In the genomic region with DNA sequence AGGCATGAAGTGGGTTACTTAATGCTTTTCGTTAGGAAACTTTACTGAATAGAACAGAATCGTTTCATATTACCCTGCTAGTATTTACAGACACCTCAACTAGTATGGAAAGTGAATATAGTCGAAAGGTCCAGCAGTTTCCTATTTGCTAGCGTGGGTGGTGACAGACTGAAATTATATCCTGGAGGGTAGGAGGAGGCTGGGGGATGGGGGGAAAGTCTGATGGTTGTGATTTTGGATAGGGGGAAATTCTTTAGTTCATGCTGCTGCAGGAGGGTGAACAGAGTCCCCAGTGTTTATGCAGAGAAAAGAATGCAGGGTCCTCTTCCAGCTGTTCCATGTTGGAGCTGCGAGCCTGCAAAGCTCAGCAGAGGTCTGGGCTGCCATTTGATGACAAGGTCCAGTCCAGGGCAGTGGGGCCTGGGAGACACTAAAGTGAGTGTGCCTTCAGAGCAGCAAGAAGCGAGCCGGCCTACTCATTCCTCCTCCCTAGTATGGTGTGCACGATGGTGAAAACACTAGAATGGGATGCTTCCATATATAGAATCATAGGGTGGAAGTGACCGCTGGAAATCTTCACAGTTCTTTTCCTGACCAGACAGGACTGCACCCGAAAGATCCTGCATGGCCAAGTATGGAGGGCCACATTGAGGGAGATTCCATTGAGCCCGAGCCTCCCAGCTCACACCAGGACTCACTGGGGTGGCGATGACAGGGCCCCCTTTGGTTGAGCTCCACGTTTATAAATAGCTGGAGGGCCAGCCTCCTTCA, we compare ENCODE assay signal across 8 cellular contexts. TPM values are rescaled to one million over a fixed set of nuclear protein-coding genes. Genes with fewer than 3 reads are reported as not detected.
DNase-seq lines count a peak whose midpoint lies in the region; ATAC-seq and TF ChIP-seq lines count a peak whose summit lies in the region.

No MANE protein-coding gene starts in this region.

- POLR2A ChIA-PET in Panc1 (lab: Charles Lee): interaction anchor here (0.6 kb wide), 2 partner anchors 68 to 100 kb away, joined by 6 to 10 read pairs; no protein-coding TSS in a partner anchor

- ATAC-seq in Panc1: no peak
- no peak for ATAC-seq in naive B cell (ENCODE audit: low read depth in 2 of 2)
- no peak for ATAC-seq in GM21737 (IDR thresholded peaks at IDR 0.05; ENCODE audit: unreplicated experiment)
- ATAC-seq in GM21423 (IDR thresholded peaks at IDR 0.05; ENCODE audit: unreplicated experiment): no peak
- ATAC-seq in HG03469 (IDR thresholded peaks at IDR 0.05; ENCODE audit: unreplicated experiment): no peak
- ATAC-seq in HG03565 (IDR thresholded peaks at IDR 0.05; ENCODE audit: unreplicated experiment): no peak

- H3K27me3 Mint-ChIP-seq in naive B cell: no peaks in the 10 kb centered on the region

- DNase-seq in AG20443 (ENCODE audit: low spot score): peak; percentile 48
- DNase-seq in Panc1 (ENCODE audit: low read depth, low spot score): no peak
- DNase-seq in naive B cell: no peak

- H3K9me3 ChIP-seq in Panc1 (ENCODE audit: control insufficient read depth, insufficient read depth, low read depth, low read length) (no peaks in the 10 kb centered on the region; the same call in 1 of the 2 replicates), esophagus (ENCODE audit: control insufficient read depth in 2 of 2, insufficient read depth in 1 of 2, low read depth in 1 of 2, low read length in 1 of 2) (no peaks in the 10 kb centered on the region)

- CTCF ChIA-PET in Panc1 (lab: Charles Lee): interaction anchor here (1.1 kb wide), 1 partner anchor 205 kb away, joined by 3 read pairs; no protein-coding TSS in a partner anchor

- H3K4me3 Mint-ChIP-seq in naive B cell: peak overlapping the region in 6 of 8 donors; percentile 30 to 100 (median 96)

- peaks cover 4 to 19% (median 15%) of the 10 kb centered on the region in 7 donors for H3K9me3 Mint-ChIP-seq in naive B cell

- H3K27me3 ChIP-seq in Panc1 (ENCODE audit: control insufficient read depth, insufficient read depth, low read length) (no peaks in the 10 kb centered on the region), esophagus (ENCODE audit: control insufficient read depth in 1 of 2, insufficient read depth in 2 of 2, low read length in 2 of 2) (no peaks in the 10 kb centered on the region)

- no peak for TF ChIP-seq CTCF in Panc1 (IDR thresholded peaks at IDR 0.05)

- peaks cover 19 to 20% of the 10 kb centered on the region in 2 donors for H3K36me3 Mint-ChIP-seq in naive B cell

- H3K36me3 ChIP-seq in Panc1 (ENCODE audit: control insufficient read depth, insufficient read depth, low read length) (no peaks in the 10 kb centered on the region), esophagus (ENCODE audit: control insufficient read depth in 2 of 2, insufficient read depth in 2 of 2, low read length in 1 of 2) (no peaks in the 10 kb centered on the region)

- intact Hi-C loops in Panc1 (cut with micrococcal nuclease; ENCODE audit: unreplicated experiment): loop anchor here (2.0 to 10.0 kb wide), 4 partner anchors 68 to 326 kb away; no protein-coding TSS in a partner anchor

- H3K27ac ChIP-seq in Panc1 (ENCODE audit: low read length) (peak overlapping the region; percentile 74), esophagus (ENCODE audit: low read depth in 2 of 2, low read length in 1 of 2) (peak overlapping the region; percentile 9 to 76)

- in situ Hi-C loops in Panc1 (cut with HindIII; ENCODE audit: low pct_unique_long_range_greater_than_20kb, low sequenced_read_pairs): no loop called here

- BruUV-seq in Panc1 (replicated peaks; lab: Mats Ljungman, UMichigan): TSS peak; percentile 61

- H3K4me3 ChIP-seq in Panc1 (ENCODE audit: low read depth in 2 of 2, low read length in 2 of 2): peak overlapping the region; percentile 37 to 79
- no peak overlapping the region for H3K4me3 ChIP-seq in esophagus (ENCODE audit: low read depth in 1 of 2, low read length in 2 of 2)

- WGBS in esophagus, 2 donors: 60 to 66% methylated on average over 13 of the region's 13 CpGs

- peaks cover 18 to 33% (median 25%) of the 10 kb centered on the region in 3 donors for H3K4me1 Mint-ChIP-seq in naive B cell

- H3K4me1 ChIP-seq in Panc1 (ENCODE audit: control insufficient read depth, insufficient read depth, low read length) (peaks cover 22% of the 10 kb centered on the region), esophagus (ENCODE audit: control insufficient read depth in 2 of 2, insufficient read depth in 2 of 2, low read length in 1 of 2) (no peaks in the 10 kb centered on the region)

- peak overlapping the region in 1 of 6 donors; percentile 52 for H3K27ac Mint-ChIP-seq in naive B cell

RNA-seq across cellular contexts. Expression of gene SAMD4A, which starts 2.1 kb away (rescaled TPM):
- 15.2 TPM for total RNA-seq in Panc1 (2021; ENCODE audit: unreplicated experiment)
- 9.0 TPM for polyA plus RNA-seq in Panc1 (2012; ENCODE audit: insufficient read length)
- polyA plus RNA-seq in esophagus (1 to 10 TPM; 1.1 to 1.7 TPM), naive B cell (ENCODE audit: low read depth in 6 of 6) (1 to 10 TPM in 4 of 6 donors, under 1 TPM in 1, not detected in 1; 0.84 to 2.1 (median 1.2) TPM)

RNA-seq across cellular contexts. Expression of gene CGRRF1, which starts 59.3 kb away (rescaled TPM):
- 14.1 TPM for total RNA-seq in Panc1 (2021; ENCODE audit: unreplicated experiment)
- 10.5 TPM for polyA plus RNA-seq in Panc1 (2012; ENCODE audit: insufficient read length)
- polyA plus RNA-seq in esophagus (10 to 100 TPM in 1 of 2 donors, 1 to 10 TPM in 1; 7.8 to 10.6 TPM), naive B cell (ENCODE audit: low read depth in 6 of 6) (10 to 100 TPM; 27.4 to 41.3 (median 35.3) TPM)

Comparison
In these comparisons a context has a peak if more than half of its experiments do, and no peak if none do; other contexts are left out.
1. H3K4me3 ChIP-seq: peak in Panc1 (2 of 2); none in esophagus (0 of 2).